ENCODE assay signal across 22 cellular contexts in genomic region chr4:142467086-142467485, GRCh38.
"Had no signal": no experiment of that assay in that cellular context is flagged by ENCODE, and none has a peak within 500 bp of the region (broad histone marks: within the 10 kb centered on the region; RNA-seq: fewer than 3 reads in every experiment).

No MANE protein-coding gene starts in this region.

- H3K27ac ChIP-seq: HL-60, SJSA1, SK-N-MC had no signal

- DNase-seq: KBM-7, MV-4-11, NCI-H1048, NCI-H1105, NCI-H1417, NCI-H1436 treated with DMSO at 0.1 percent for 48 hours, NCI-H1694, NCI-H187 treated with DMSO at 0.1 percent for 48 hours, NCI-H2029 treated with DMSO at 0.1 percent for 48 hours, NCI-H2171 treated with DMSO at 0.1 percent for 48 hours, NCI-H345, NCI-H446 treated with DMSO at 0.1 percent for 48 hours, NCI-H510A treated with DMSO at 0.1 percent for 48 hours, NCI-H526, Right ventricle myocardium superior, RPMI8226, SIG-M5 had no signal

- H3K9me3 ChIP-seq: SJSA1 had no signal

- H3K4me1 ChIP-seq: SJSA1 had no signal

- H3K27me3 ChIP-seq: SJSA1 had no signal

- H3K36me3 ChIP-seq: SJSA1 had no signal

- H3K4me3 ChIP-seq: SJSA1, SK-N-MC had no signal

- FAIRE-seq: HTR-8/SVneo, RCC 7860 had no signal
